15 cellular contexts compared by ENCODE assay signal in genomic region chr2:43370705-43371104, GRCh38.
DNase-seq lines count a peak whose midpoint lies in the region; ATAC-seq and TF ChIP-seq lines count a peak whose summit lies in the region.
"Had no signal": no experiment of that assay in that cellular context is flagged by ENCODE, and none has a peak within 500 bp of the region (broad histone marks: within the 10 kb centered on the region; RNA-seq: fewer than 3 reads in every experiment).

No MANE protein-coding gene starts in this region.

- H4K20me1 ChIP-seq in GM23338 (replicated peaks; ENCODE audit: insufficient read depth) = no peaks in the 10 kb centered on the region
- no peaks in the 10 kb centered on the region for H4K20me1 ChIP-seq in neural progenitor cell (ENCODE audit: low read depth)
- H4K20me1 ChIP-seq in PC-3 (ENCODE audit: low read length) = no peaks in the 10 kb centered on the region

- no peak for DNase-seq in GM23338 (ENCODE audit: low spot score)
- peak; percentile 63 for DNase-seq in NCI-H748 (lab: John Stamatoyannopoulos, UW; ENCODE audit: unreplicated experiment)
- DNase-seq in fibroblast of peridontal ligament (ENCODE audit: extremely low read depth) = peak; percentile 33
- DNase-seq in neural progenitor cell (ENCODE audit: low spot score) = no peak
- no peak for DNase-seq in effector CD4-positive, alpha-beta T cell
- DNase-seq in PC-3 = no peak
- DNase-seq: activated CD4-positive, alpha-beta T cell treated with anti-CD3 and anti-CD28 coated beads, Interleukin-2, amount 10 ng/mL, durations not matched to agents 24 days and 14 days; activated gamma-delta T cell; cortex of kidney; GM23248; hippocampal formation; stimulated activated CD4-positive, alpha-beta T cell treated with anti-CD3 and anti-CD28 coated beads, Interleukin-12 subunit alpha, Interleukin-12 subunit beta, amount 100 ng/mL, for 4 hours; stimulated activated CD8-positive, alpha-beta memory T cell treated with anti-CD3 and anti-CD28 coated beads, Interleukin-4, amount 100 ng/mL, for 48 hours had no signal

- POLR2A ChIA-PET in PC-3 (lab: Charles Lee; ENCODE audit: unreplicated experiment) = interaction anchor here (0.9 kb wide), 1 partner anchor 389 kb away, joined by 4 read pairs; no protein-coding TSS in a partner anchor

- TF ChIP-seq CTCF in GM23338 (conservative IDR thresholded peaks at IDR 0.05; ENCODE audit: low read depth in 2 of 2) (no peak), neural progenitor cell (IDR thresholded peaks at IDR 0.05) (no peak), PC-3 (conservative IDR thresholded peaks at IDR 0.05; ENCODE audit: low read depth, low read length) (no peak)

- no TSS peak for BruUV-seq in PC-3 (replicated peaks; lab: Mats Ljungman, UMichigan)

- H3K9me3 ChIP-seq in neural progenitor cell (ENCODE audit: low read depth) (no peaks in the 10 kb centered on the region), PC-3 (ENCODE audit: low read length) (no peaks in the 10 kb centered on the region)

- no peaks in the 10 kb centered on the region for H3K27me3 ChIP-seq in GM23338 (ENCODE audit: insufficient read depth)
- H3K27me3 ChIP-seq in neural progenitor cell = no peaks in the 10 kb centered on the region
- H3K27me3 ChIP-seq in PC-3 (ENCODE audit: low read length) = no peaks in the 10 kb centered on the region

- intact Hi-C loops in PC-3 (cut with micrococcal nuclease) = loop anchor here (5.0 kb wide), 1 partner anchor 78 kb away; no protein-coding TSS in a partner anchor

- no peaks in the 10 kb centered on the region for H3K9me2 ChIP-seq in GM23338 (ENCODE audit: insufficient read depth)
- H3K9me2 ChIP-seq in PC-3 (replicated peaks; ENCODE audit: low read length) = no peaks in the 10 kb centered on the region

- H3F3A ChIP-seq in GM23338 (replicated peaks; ENCODE audit: low read depth) (no peaks in the 10 kb centered on the region), neural progenitor cell (ENCODE audit: low read depth) (peaks cover 8% of the 10 kb centered on the region), PC-3 (ENCODE audit: low read length, unreplicated experiment) (no peaks in the 10 kb centered on the region)

- no peaks in the 10 kb centered on the region for H3K79me2 ChIP-seq in GM23338 (replicated peaks; ENCODE audit: insufficient read depth)
- H3K79me2 ChIP-seq in neural progenitor cell (ENCODE audit: low read depth) = no peaks in the 10 kb centered on the region
- no peaks in the 10 kb centered on the region for H3K79me2 ChIP-seq in PC-3 (ENCODE audit: low read length)

- H3K36me3 Mint-ChIP-seq in GM23338 (ENCODE audit: low read depth) (no peaks in the 10 kb centered on the region), neural progenitor cell (peaks cover 3% of the 10 kb centered on the region)

- H3K4me1 Mint-ChIP-seq in GM23338 (peaks cover 16% of the 10 kb centered on the region; the same call in 2 of the 3 replicates), neural progenitor cell (peaks cover 23% of the 10 kb centered on the region)

- H3K9me3 Mint-ChIP-seq in GM23338 = no peaks in the 10 kb centered on the region
- H3K9me3 Mint-ChIP-seq in neural progenitor cell = peaks cover 2% of the 10 kb centered on the region
- H3K9me3 Mint-ChIP-seq: activated CD4-positive, alpha-beta T cell treated with anti-CD3 and anti-CD28 coated beads, Interleukin-2, amount 10 ng/mL, durations not matched to agents 24 days and 14 days had no signal

- H2AFZ ChIP-seq in GM23338 = no peak overlapping the region
- H2AFZ ChIP-seq in neural progenitor cell (replicated peaks) = no peak overlapping the region
- H2AFZ ChIP-seq in PC-3 (ENCODE audit: low read length) = no peak overlapping the region
- H2AFZ ChIP-seq: GM23248 had no signal

- H3K36me3 ChIP-seq in GM23338 (ENCODE audit: insufficient read depth) (no peaks in the 10 kb centered on the region), neural progenitor cell (no peaks in the 10 kb centered on the region), PC-3 (ENCODE audit: low read depth, low read length) (no peaks in the 10 kb centered on the region)

- H3K4me1 ChIP-seq in GM23338 (ENCODE audit: insufficient read depth) = peaks cover 16% of the 10 kb centered on the region; the same call in 1 of the 2 replicates
- peaks cover 36% of the 10 kb centered on the region for H3K4me1 ChIP-seq in neural progenitor cell
- H3K4me1 ChIP-seq in PC-3 (ENCODE audit: insufficient read depth, low read length) = no peaks in the 10 kb centered on the region; the same call in 1 of the 2 replicates

- ATAC-seq in GM23338 (no peak), GM19351 (IDR thresholded peaks at IDR 0.05; ENCODE audit: unreplicated experiment) (no peak), HG03139 (IDR thresholded peaks at IDR 0.05; ENCODE audit: unreplicated experiment) (no peak), PC-3 (no peak)

- H3K4me3 ChIP-seq in GM23338 = no peak overlapping the region
- H3K4me3 ChIP-seq in neural progenitor cell = no peak overlapping the region
- no peak overlapping the region for H3K4me3 ChIP-seq in PC-3 (ENCODE audit: low read length)
- H3K4me3 ChIP-seq: GM23248 had no signal

- no peak overlapping the region for H3K4me2 ChIP-seq in GM23338
- peak overlapping the region; percentile 39 for H3K4me2 ChIP-seq in neural progenitor cell
- no peak overlapping the region for H3K4me2 ChIP-seq in PC-3 (ENCODE audit: low read length)

- H3K4me3 Mint-ChIP-seq in GM23338 (no peak overlapping the region), neural progenitor cell (no peak overlapping the region)
- H3K4me3 Mint-ChIP-seq: activated CD4-positive, alpha-beta T cell treated with anti-CD3 and anti-CD28 coated beads, Interleukin-2, amount 10 ng/mL, durations not matched to agents 24 days and 14 days had no signal

- no peak overlapping the region for H3K9ac ChIP-seq in neural progenitor cell
- H3K9ac ChIP-seq in PC-3 (ENCODE audit: low read length) = no peak overlapping the region
- H3K9ac ChIP-seq: GM23248 had no signal

- H3K27me3 Mint-ChIP-seq in GM23338 (ENCODE audit: insufficient read depth, low read depth, poor library complexity) (peaks cover under 1% of the 10 kb centered on the region), neural progenitor cell (ENCODE audit: insufficient read depth, low read depth) (no peaks in the 10 kb centered on the region)
- H3K27me3 Mint-ChIP-seq: activated CD4-positive, alpha-beta T cell treated with anti-CD3 and anti-CD28 coated beads, Interleukin-2, amount 10 ng/mL, durations not matched to agents 24 days and 14 days had no signal

- 0 out of 2 replicates have a peak overlapping the region, but pooled peaks have one; percentile 10 for H3K27ac Mint-ChIP-seq in GM23338
- H3K27ac Mint-ChIP-seq in neural progenitor cell = no peak overlapping the region
- H3K27ac Mint-ChIP-seq: activated CD4-positive, alpha-beta T cell treated with anti-CD3 and anti-CD28 coated beads, Interleukin-2, amount 10 ng/mL, durations not matched to agents 24 days and 14 days had no signal

- CTCF ChIA-PET in PC-3 (lab: Charles Lee) = no interaction called here

- no peak overlapping the region for H3K27ac ChIP-seq in GM23338 (ENCODE audit: low read depth)
- peak overlapping the region; percentile 61 for H3K27ac ChIP-seq in neural progenitor cell
- no peak overlapping the region for H3K27ac ChIP-seq in PC-3 (ENCODE audit: low read length)
- H3K27ac ChIP-seq: GM23248 had no signal

TF ChIP-seq in GM23338, 12 proteins besides CTCF, POLR2A, EP300 and RAD21 (continues in another document):
- TF ChIP-seq JUNB (IDR thresholded peaks at IDR 0.05; ENCODE audit: unreplicated experiment) (no peak), EZH2phosphoT487 (IDR thresholded peaks at IDR 0.05; ENCODE audit: unreplicated experiment) (no peak), CREB1 (CRISPR knock-in tag; IDR thresholded peaks at IDR 0.05; ENCODE audit: low read depth) (no peak), STAT1 (IDR thresholded peaks at IDR 0.05; ENCODE audit: unreplicated experiment) (no peak), EZH2 (IDR thresholded peaks at IDR 0.05; ENCODE audit: low read depth, unreplicated experiment) (no peak), REST (IDR thresholded peaks at IDR 0.05; ENCODE audit: unreplicated experiment) (no peak), ZNF331 (CRISPR knock-in tag; IDR thresholded peaks at IDR 0.05; ENCODE audit: low read depth) (no peak), POLR2AphosphoS5 (IDR thresholded peaks at IDR 0.05; ENCODE audit: low read depth) (no peak)

Comparison
In these comparisons a context has a peak if more than half of its experiments do, and no peak if none do; other contexts are left out.
1. DNase-seq: peak in NCI-H748 (single experiment) and fibroblast of peridontal ligament (single experiment); none in GM23338 (single experiment), neural progenitor cell (single experiment), effector CD4-positive, alpha-beta T cell (single experiment) and PC-3 (single experiment).